ENCODE assay signal across 29 cellular contexts in genomic region chr5:136159457-136159856, GRCh38. TPM values are rescaled to one million over a fixed set of nuclear protein-coding genes. Genes with fewer than 3 reads are reported as not detected.
DNase-seq lines count a peak whose midpoint lies in the region; ATAC-seq and TF ChIP-seq lines count a peak whose summit lies in the region.
"Had no signal": no experiment of that assay in that cellular context is flagged by ENCODE, and none has a peak within 500 bp of the region (broad histone marks: within the 10 kb centered on the region; RNA-seq: fewer than 3 reads in every experiment).

No MANE protein-coding gene starts in this region.

- H2BK120ac ChIP-seq in mesenchymal stem cell (ENCODE audit: low read depth, low read length) = no peak overlapping the region
- no peak overlapping the region for H2BK120ac ChIP-seq in H9 (ENCODE audit: low read depth, low read length, poor library complexity, severe bottlenecking)

- H2BK15ac ChIP-seq in mesenchymal stem cell (ENCODE audit: low read depth, poor library complexity, severe bottlenecking) = no peak overlapping the region
- no peak overlapping the region for H2BK15ac ChIP-seq in H9 (ENCODE audit: low read depth, low read length)

- peaks cover 1% of the 10 kb centered on the region; the same call in 1 of the 2 replicates for H3K79me2 ChIP-seq in H9 (ENCODE audit: insufficient read depth, low read length)

- no peak overlapping the region for H3K14ac ChIP-seq in mesenchymal stem cell (ENCODE audit: low read length in 2 of 2)
- no peak overlapping the region for H3K14ac ChIP-seq in H9 (ENCODE audit: insufficient read depth, low read length)

- no peaks in the 10 kb centered on the region for H3K4me1 ChIP-seq in mesenchymal stem cell (ENCODE audit: control insufficient read depth, insufficient read depth, low read depth, low read length)
- no peaks in the 10 kb centered on the region for H3K4me1 ChIP-seq in breast epithelium
- no peaks in the 10 kb centered on the region for H3K4me1 ChIP-seq in H9 (ENCODE audit: insufficient read depth, low read length)

- H3K4me3 ChIP-seq in cardiac fibroblast (replicated peaks in 1 of 2; ENCODE audit: low read depth in 2 of 2, low read length in 2 of 2) = no peak overlapping the region
- H3K4me3 ChIP-seq in mesenchymal stem cell (ENCODE audit: insufficient read depth in 1 of 2, low read depth in 1 of 2, low read length in 2 of 2) = no peak overlapping the region
- no peak overlapping the region for H3K4me3 ChIP-seq in brain microvascular endothelial cell (ENCODE audit: low read depth, low read length)
- H3K4me3 ChIP-seq in breast epithelium = no peak overlapping the region
- H3K4me3 ChIP-seq: adrenal gland, mucosa of descending colon had no signal

- H4K5ac ChIP-seq in H9 (ENCODE audit: insufficient read length, low read depth, low read length) = no peak overlapping the region

- no peaks in the 10 kb centered on the region for H3K23me2 ChIP-seq in H9 (ENCODE audit: insufficient read length, low read depth, low read length, poor library complexity, severe bottlenecking)

- H3T11ph ChIP-seq in H9 (ENCODE audit: low read length) = no peak overlapping the region

- H4K20me1 ChIP-seq in H9 (ENCODE audit: control insufficient read depth, insufficient read depth, insufficient read length) = no peaks in the 10 kb centered on the region

- H3K27me3 Mint-ChIP-seq in H9 (ENCODE audit: low read depth) = no peaks in the 10 kb centered on the region
- H3K27me3 Mint-ChIP-seq: activated CD4-positive, alpha-beta T cell treated with anti-CD3 and anti-CD28 coated beads, Interleukin-2, amount 10 ng/mL, durations not matched to agents 7 days and 5 days had no signal

- H4K91ac ChIP-seq in mesenchymal stem cell (ENCODE audit: low read length) (no peak overlapping the region), H9 (ENCODE audit: insufficient read length, low read depth, low read length) (no peak overlapping the region)

- no peak overlapping the region for H2BK12ac ChIP-seq in mesenchymal stem cell (ENCODE audit: low read length in 2 of 2)
- no peak overlapping the region for H2BK12ac ChIP-seq in H9 (ENCODE audit: insufficient read length, low read depth, low read length)

- H3K4me1 Mint-ChIP-seq in H9 = peaks cover 0 to 4% of the 10 kb centered on the region in 2 experiments; a peak in 2 of 4 replicates
- H3K4me1 Mint-ChIP-seq: activated CD4-positive, alpha-beta T cell treated with anti-CD3 and anti-CD28 coated beads, Interleukin-2, amount 10 ng/mL, durations not matched to agents 7 days and 5 days had no signal

- no peak overlapping the region for H3K9ac ChIP-seq in mesenchymal stem cell (ENCODE audit: low read length)
- no peak overlapping the region for H3K9ac ChIP-seq in H9 (ENCODE audit: extremely low read depth, insufficient read length, low read length)

- intact Hi-C loops in Right ventricle myocardium superior (cut with DNase I) (no loop called here), Right ventricle myocardium inferior (cut with DNase I) (no loop called here), breast epithelium (cut with DNase I; ENCODE audit: low total_unique reads) (no loop called here)

- H2AK5ac ChIP-seq in mesenchymal stem cell (ENCODE audit: low read length, severe bottlenecking) = no peak overlapping the region
- H2AK5ac ChIP-seq in H9 (ENCODE audit: insufficient read length, low read length) = no peak overlapping the region

- H3K27ac Mint-ChIP-seq in H9 = no peak overlapping the region
- H3K27ac Mint-ChIP-seq: activated CD4-positive, alpha-beta T cell treated with anti-CD3 and anti-CD28 coated beads, Interleukin-2, amount 10 ng/mL, durations not matched to agents 7 days and 5 days had no signal

- no peak for TF ChIP-seq CTCF in cardiac fibroblast (IDR thresholded peaks at IDR 0.05; ENCODE audit: low read depth, low read length)
- TF ChIP-seq CTCF in brain microvascular endothelial cell (IDR thresholded peaks at IDR 0.05; ENCODE audit: low read depth, low read length, missing control alignments) = no peak
- TF ChIP-seq CTCF in breast epithelium (IDR thresholded peaks at IDR 0.05) = no peak
- TF ChIP-seq CTCF in H9 (conservative IDR thresholded peaks at IDR 0.05) = no peak

- H3K4me2 ChIP-seq in mesenchymal stem cell (ENCODE audit: low read length, poor library complexity, severe bottlenecking) = no peak overlapping the region
- H3K4me2 ChIP-seq in H9 (ENCODE audit: insufficient read depth, insufficient read length, low read length) = no peak overlapping the region

- no peak overlapping the region for H3K18ac ChIP-seq in mesenchymal stem cell (ENCODE audit: low read depth in 1 of 2, low read length in 2 of 2)
- H3K18ac ChIP-seq in H9 (ENCODE audit: insufficient read length, low read depth, low read length) = no peak overlapping the region

- peaks cover 16% of the 10 kb centered on the region for H3K79me1 ChIP-seq in mesenchymal stem cell (replicated peaks; ENCODE audit: low read length, poor library complexity, severe bottlenecking)
- H3K79me1 ChIP-seq in H9 (ENCODE audit: insufficient read depth, low read depth, low read length, poor library complexity, severe bottlenecking) = no peaks in the 10 kb centered on the region

- no peak overlapping the region for H2BK20ac ChIP-seq in H9 (ENCODE audit: low read depth, low read length, poor library complexity, severe bottlenecking)

- DNase-seq in Right ventricle myocardium superior (no peak), Right ventricle myocardium inferior (ENCODE audit: missing footprints) (no peak), cardiac fibroblast (ENCODE audit: low read depth in 2 of 2) (peak; percentile 45 to 55), mesenchymal stem cell (no peak), brain microvascular endothelial cell (no peak), breast epithelium (ENCODE audit: low spot score in 2 of 2) (no peak), H9 (no peak)
- DNase-seq: 8988T; activated CD4-positive, alpha-beta T cell treated with anti-CD3 and anti-CD28 coated beads, Interleukin-2, amount 10 ng/mL, durations not matched to agents 7 days and 5 days; activated CD8-positive, alpha-beta memory T cell treated with anti-CD3 and anti-CD28 coated beads, Interleukin-2, amount 50 U/mL, for 48 hours; activated gamma-delta T cell treated with Interleukin-2 at 50 U/mL for 16 hours; adrenal gland; central memory CD4-positive, alpha-beta T cell; erythroblast; left colon; mucosa of descending colon; NCI-H1694; NCI-H774; OCI-M1; retina; SIG-M5; stimulated activated CD4-positive, alpha-beta T cell treated with anti-CD3 and anti-CD28 coated beads, Interleukin-4, amount 100 ng/mL, for 4 hours had no signal

- H3K36me3 Mint-ChIP-seq in H9 (ENCODE audit: insufficient read depth in 1 of 3, low read depth in 3 of 3) = peaks cover 33 to 65% (median 56%) of the 10 kb centered on the region in 3 experiments

- H2AFZ ChIP-seq in mesenchymal stem cell (ENCODE audit: low read depth, low read length) (no peak overlapping the region), H9 (ENCODE audit: low read length) (no peak overlapping the region)

- H2BK5ac ChIP-seq in mesenchymal stem cell (ENCODE audit: low read depth, low read length, poor library complexity, severe bottlenecking) (no peak overlapping the region), H9 (ENCODE audit: insufficient read length, low read length) (no peak overlapping the region)

- H3K36me3 ChIP-seq in mesenchymal stem cell (ENCODE audit: control insufficient read depth in 1 of 2, insufficient read depth in 2 of 2, low read depth in 1 of 2, low read length in 2 of 2) (peaks cover 7 to 83% of the 10 kb centered on the region in 2 experiments), brain microvascular endothelial cell (replicated peaks) (peaks cover 34% of the 10 kb centered on the region), breast epithelium (no peaks in the 10 kb centered on the region)

- H3K4me3 Mint-ChIP-seq in H9 = no peak overlapping the region
- H3K4me3 Mint-ChIP-seq: activated CD4-positive, alpha-beta T cell treated with anti-CD3 and anti-CD28 coated beads, Interleukin-2, amount 10 ng/mL, durations not matched to agents 7 days and 5 days had no signal

- H3K27me3 ChIP-seq in mesenchymal stem cell (ENCODE audit: control insufficient read depth in 1 of 2, insufficient read depth in 1 of 2, low read length in 2 of 2) (no peaks in the 10 kb centered on the region), brain microvascular endothelial cell (replicated peaks) (no peaks in the 10 kb centered on the region), breast epithelium (no peaks in the 10 kb centered on the region), H9 (ENCODE audit: insufficient read depth, low read length) (no peaks in the 10 kb centered on the region)
- H3K27me3 ChIP-seq: adrenal gland, neutrophil had no signal

- H3K56ac ChIP-seq in H9 (ENCODE audit: insufficient read length, low read depth, low read length) = no peak overlapping the region

- no peak overlapping the region for H3K23ac ChIP-seq in mesenchymal stem cell (ENCODE audit: low read length in 2 of 2)
- H3K23ac ChIP-seq in H9 (ENCODE audit: insufficient read length, low read depth, low read length) = no peak overlapping the region

- in situ Hi-C loops in brain microvascular endothelial cell (cut with HindIII; ENCODE audit: low pct_ligation_motif_present, low sequenced_read_pairs) = no loop called here

- ATAC-seq in Right ventricle myocardium superior (ENCODE audit: poor library complexity) (peak; percentile 34), Right ventricle myocardium inferior (no peak), GM21528 (IDR thresholded peaks at IDR 0.05; ENCODE audit: low FRiP score, unreplicated experiment) (no peak)
- ATAC-seq: left colon, mucosa of descending colon had no signal

- no peak overlapping the region for H4K8ac ChIP-seq in mesenchymal stem cell (ENCODE audit: low read length)
- H4K8ac ChIP-seq in H9 (replicated peaks; ENCODE audit: insufficient read length, low read depth, low read length) = no peak overlapping the region

- WGBS in mesenchymal stem cell = no CpG with 5 or more reads among the region's 3 CpGs
- WGBS in H9 (ENCODE audit: extremely low coverage, insufficient read length, low lambda C conversion rate) = no CpG with 5 or more reads among the region's 3 CpGs

- H3K27ac ChIP-seq in mesenchymal stem cell (ENCODE audit: low read length, poor library complexity, severe bottlenecking) (peak overlapping the region; percentile 19), brain microvascular endothelial cell (no peak overlapping the region), breast epithelium (no peak overlapping the region), H9 (ENCODE audit: insufficient read length, low read depth, low read length) (no peak overlapping the region)
- H3K27ac ChIP-seq: adrenal gland, C4-2B, neutrophil had no signal

- no peak overlapping the region for H3K4ac ChIP-seq in mesenchymal stem cell (ENCODE audit: low read depth in 1 of 2, low read length in 2 of 2)
- no peak overlapping the region for H3K4ac ChIP-seq in H9 (ENCODE audit: low read depth, low read length)

- TF ChIP-seq POLR2A in breast epithelium (IDR thresholded peaks at IDR 0.05) = no peak

- H3K9me3 ChIP-seq in mesenchymal stem cell (ENCODE audit: control insufficient read depth, low read length) (no peaks in the 10 kb centered on the region), breast epithelium (no peaks in the 10 kb centered on the region), H9 (ENCODE audit: control insufficient read depth, low read depth, low read length) (no peaks in the 10 kb centered on the region)
- H3K9me3 ChIP-seq: adrenal gland, mucosa of descending colon, neutrophil had no signal

- H3K9me3 Mint-ChIP-seq in H9 = peaks cover 3 to 4% of the 10 kb centered on the region in 2 experiments; a peak in 3 of 5 replicates
- H3K9me3 Mint-ChIP-seq: activated CD4-positive, alpha-beta T cell treated with anti-CD3 and anti-CD28 coated beads, Interleukin-2, amount 10 ng/mL, durations not matched to agents 7 days and 5 days had no signal

RNA-seq across cellular contexts. Expression of gene SMAD5, which starts 26.8 kb away (rescaled TPM):
- total RNA-seq in Right ventricle myocardium superior (37.2 TPM), Right ventricle myocardium inferior (42.0 TPM), breast epithelium (10 to 100 TPM; 45.6 to 63.7 (median 52.4) TPM), H9 (2021) (58.3 and 69.3 TPM in 2 replicates)
- polyA plus RNA-seq in mesenchymal stem cell (2013, experiment 1 of 2) = 20.6 TPM
- 21.7 TPM for polyA plus RNA-seq in mesenchymal stem cell (2013, experiment 2 of 2)

RNA-seq across cellular contexts. Expression of gene SMIM32, which starts 33.5 kb away (rescaled TPM):
- total RNA-seq in Right ventricle myocardium superior (not detected), Right ventricle myocardium inferior (not detected), breast epithelium (not detected), H9 (2021) (0.13 TPM in 1 of 2 replicates, not detected in the other)
- not detected for polyA plus RNA-seq in mesenchymal stem cell (2013, experiment 1 of 2)
- not detected for polyA plus RNA-seq in mesenchymal stem cell (2013, experiment 2 of 2)
- total RNA-seq: activated CD4-positive, alpha-beta T cell treated with anti-CD3 and anti-CD28 coated beads, Interleukin-2, amount 10 ng/mL, durations not matched to agents 7 days and 5 days; adrenal gland; G401; glomerular endothelial cell; T-helper 1 cell treated with Interleukin-12 subunit alpha and Interleukin-12 subunit beta and Interleukin-4 antibody, amounts not matched to agents 30 ng/mL and 1 ng/mL, for 36 hours; ureter had no signal
- polyA plus RNA-seq: adrenal gland had no signal

Comparison
In these comparisons a context has a peak if more than half of its experiments do, and no peak if none do; other contexts are left out.
1. DNase-seq: peak in cardiac fibroblast (2 of 2); none in Right ventricle myocardium superior (single experiment), Right ventricle myocardium inferior (single experiment), mesenchymal stem cell (single experiment), brain microvascular endothelial cell (single experiment), breast epithelium (0 of 2) and H9 (single experiment).